ENCODE assay signal across 8 cellular contexts in the genomic region with DNA sequence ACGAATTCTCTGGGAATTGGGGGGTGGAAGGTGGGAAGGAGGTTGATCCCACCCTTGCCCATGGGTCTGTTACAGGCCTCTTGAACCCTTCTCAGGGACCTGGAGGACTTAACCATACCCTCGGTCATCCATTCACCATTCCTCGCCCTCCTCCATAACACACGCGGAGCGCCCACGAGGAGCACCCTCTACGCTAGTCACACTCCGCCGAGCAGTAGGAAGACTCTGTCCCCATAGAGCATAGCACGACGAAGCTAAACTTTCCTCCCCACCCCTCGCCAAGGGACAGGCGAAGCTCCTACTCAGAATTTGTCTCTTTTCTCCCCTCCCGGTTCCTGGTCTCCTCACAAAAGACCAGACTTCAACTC. TPM values are rescaled to one million over a fixed set of nuclear protein-coding genes. Genes with fewer than 3 reads are reported as not detected.
A peak's percentile ranks its signal among the peaks of the same experiment; 100 is the strongest.
DNase-seq lines count a peak whose midpoint lies in the region; ATAC-seq and TF ChIP-seq lines count a peak whose summit lies in the region.

No MANE protein-coding gene starts in this region.

- no peak overlapping the region for H4K91ac ChIP-seq in neuronal stem cell (ENCODE audit: low read depth, low read length, poor library complexity)

- H3K4me1 ChIP-seq in CD4-positive, CD25-positive, alpha-beta regulatory T cell (ENCODE audit: control insufficient read depth, insufficient read depth, low read length, poor library complexity, severe bottlenecking), result peaks cover 19% of the 10 kb centered on the region
- H3K4me1 ChIP-seq in OCI-LY1 (ENCODE audit: insufficient read depth, low read length, severe bottlenecking) (peaks cover 42% of the 10 kb centered on the region), endodermal cell (ENCODE audit: control insufficient read depth, insufficient read depth, low read length) (no peaks in the 10 kb centered on the region), neuronal stem cell (ENCODE audit: control insufficient read depth in 2 of 2, insufficient read depth in 1 of 2, low read depth in 1 of 2, low read length in 2 of 2) (peaks cover 0 to 9% of the 10 kb centered on the region in 2 donors)

- H3K36me3 ChIP-seq in CD4-positive, CD25-positive, alpha-beta regulatory T cell (ENCODE audit: control insufficient read depth, insufficient read depth, low read length), result no peaks in the 10 kb centered on the region
- H3K36me3 ChIP-seq in OCI-LY1 (ENCODE audit: insufficient read depth, low read length) (peaks cover 9% of the 10 kb centered on the region; the same call in 1 of the 2 replicates), endodermal cell (ENCODE audit: control insufficient read depth, insufficient read depth, low read length) (no peaks in the 10 kb centered on the region), neuronal stem cell (replicated peaks in 1 of 2; ENCODE audit: control insufficient read depth in 2 of 2, insufficient read depth in 2 of 2, low read length in 2 of 2) (no peaks in the 10 kb centered on the region)

- H3K4me1 Mint-ChIP-seq in CD4-positive, CD25-positive, alpha-beta regulatory T cell, result peaks cover 7 to 38% (median 20%) of the 10 kb centered on the region in 4 donors
- H3K4me1 Mint-ChIP-seq in endodermal cell, result peaks cover 14% of the 10 kb centered on the region

- H2AK5ac ChIP-seq in neuronal stem cell (ENCODE audit: low read depth, low read length), result peak overlapping the region; percentile 73

- peak overlapping the region; percentile 52 for H3K4me3 ChIP-seq in CD4-positive, CD25-positive, alpha-beta regulatory T cell (ENCODE audit: low read depth, low read length)
- H3K4me3 ChIP-seq in OCI-LY1 (ENCODE audit: low read depth, low read length, poor library complexity, severe bottlenecking), result peak overlapping the region; percentile 86
- H3K4me3 ChIP-seq in endodermal cell (ENCODE audit: low read length), result peak overlapping the region; percentile 82
- peak overlapping the region; percentile 89 to 98 for H3K4me3 ChIP-seq in neuronal stem cell (ENCODE audit: low read length in 2 of 2)

- H3K27me3 ChIP-seq in CD4-positive, CD25-positive, alpha-beta regulatory T cell (ENCODE audit: control insufficient read depth, insufficient read depth, low read length), result no peaks in the 10 kb centered on the region
- no peaks in the 10 kb centered on the region for H3K27me3 ChIP-seq in OCI-LY1 (ENCODE audit: insufficient read depth, low read length)
- H3K27me3 ChIP-seq in endodermal cell (ENCODE audit: control insufficient read depth, insufficient read depth, low read length, poor library complexity, severe bottlenecking), result peaks cover 17% of the 10 kb centered on the region
- peaks cover 0 to 21% (median 12%) of the 10 kb centered on the region in 3 experiments for H3K27me3 ChIP-seq in neuronal stem cell (ENCODE audit: control insufficient read depth in 3 of 3, insufficient read depth in 3 of 3, low read depth in 1 of 3, low read length in 3 of 3)

- no peak for ATAC-seq in CD4-positive, CD25-positive, alpha-beta regulatory T cell (ENCODE audit: low read depth in 2 of 2)
- ATAC-seq in esophagus mucosa (no peak), GM18498 (IDR thresholded peaks at IDR 0.05; ENCODE audit: unreplicated experiment) (no peak)

- peaks cover 37% of the 10 kb centered on the region for H3K79me2 ChIP-seq in OCI-LY1 (ENCODE audit: insufficient read depth, low read length)

- H3K79me1 ChIP-seq in neuronal stem cell (ENCODE audit: low read depth, low read length), result peaks cover 3% of the 10 kb centered on the region

- H4K8ac ChIP-seq in neuronal stem cell (ENCODE audit: low read depth, low read length), result no peak overlapping the region

- no peak overlapping the region for H3K23ac ChIP-seq in neuronal stem cell (ENCODE audit: low read depth, low read length, poor library complexity)

- WGBS in endodermal cell (ENCODE audit: insufficient coverage in 1 of 2, insufficient read length in 1 of 2), 2 experiments, result 88 to 92% methylated on average over 12 to 15 of the region's 15 CpGs
- WGBS in neuronal stem cell (ENCODE audit: extremely low coverage in 2 of 2, insufficient read length in 2 of 2, insufficient replicate concordance in 1 of 2), 2 donors, result no CpG with 5 or more reads among the region's 15 CpGs

- no peak overlapping the region for H2BK12ac ChIP-seq in neuronal stem cell (ENCODE audit: low read length)

- TF ChIP-seq CTCF in OCI-LY1 (IDR thresholded peaks at IDR 0.05; ENCODE audit: low read length) (no peak), endodermal cell (conservative IDR thresholded peaks at IDR 0.05) (no peak)

- H2BK120ac ChIP-seq in neuronal stem cell (ENCODE audit: low read depth, low read length), result no peak overlapping the region

- peak overlapping the region; percentile 89 to 93 (median 92) for H3K4me3 Mint-ChIP-seq in CD4-positive, CD25-positive, alpha-beta regulatory T cell
- H3K4me3 Mint-ChIP-seq in endodermal cell, result peak overlapping the region; percentile 71

- no peaks in the 10 kb centered on the region for H3K27me3 Mint-ChIP-seq in CD4-positive, CD25-positive, alpha-beta regulatory T cell
- H3K27me3 Mint-ChIP-seq in endodermal cell (ENCODE audit: insufficient read depth), result peaks cover 22% of the 10 kb centered on the region

- H2BK5ac ChIP-seq in neuronal stem cell (ENCODE audit: low read length), result no peak overlapping the region

- H3K9me3 ChIP-seq in CD4-positive, CD25-positive, alpha-beta regulatory T cell (ENCODE audit: control insufficient read depth in 2 of 2, low read length in 2 of 2), result no peaks in the 10 kb centered on the region
- H3K9me3 ChIP-seq in OCI-LY1 (ENCODE audit: low read length), result no peaks in the 10 kb centered on the region
- no peaks in the 10 kb centered on the region for H3K9me3 ChIP-seq in endodermal cell (ENCODE audit: control insufficient read depth, low read length)
- no peaks in the 10 kb centered on the region for H3K9me3 ChIP-seq in neuronal stem cell (replicated peaks in 1 of 2; ENCODE audit: control insufficient read depth in 2 of 2, insufficient read depth in 1 of 2, low read depth in 1 of 2, low read length in 2 of 2)

- H3K9me2 ChIP-seq in OCI-LY1 (ENCODE audit: low read depth, low read length), result no peaks in the 10 kb centered on the region

- DNase-seq in CD4-positive, CD25-positive, alpha-beta regulatory T cell, result no peak
- DNase-seq in endodermal cell (no peak), neuronal stem cell (ENCODE audit: low spot score) (no peak), NOMO-1 (lab: John Stamatoyannopoulos, UW; ENCODE audit: unreplicated experiment in 2 of 2) (no peak)
- no peak for DNase-seq in stimulated activated CD4-positive, alpha-beta T cell treated with anti-CD3 and anti-CD28 coated beads, Interleukin-4, amount 100 ng/mL, for 1 hour

- H3K18ac ChIP-seq in neuronal stem cell (ENCODE audit: low read length), result peak overlapping the region; percentile 99

- H3K9me3 Mint-ChIP-seq in CD4-positive, CD25-positive, alpha-beta regulatory T cell, result peaks cover 0 to 1% (median 0%) of the 10 kb centered on the region in 7 donors
- H3K9me3 Mint-ChIP-seq in endodermal cell, result no peaks in the 10 kb centered on the region

- no peak overlapping the region for H3K4ac ChIP-seq in neuronal stem cell (ENCODE audit: low read length)

- H2AFZ ChIP-seq in OCI-LY1 (ENCODE audit: low read length) (peak overlapping the region; percentile 33; the same call in 1 of the 2 replicates), neuronal stem cell (ENCODE audit: low read length) (peak overlapping the region; percentile 99)

- H3F3A ChIP-seq in OCI-LY1 (ENCODE audit: insufficient read depth, low read length), result no peaks in the 10 kb centered on the region

- H3K27ac ChIP-seq in CD4-positive, CD25-positive, alpha-beta regulatory T cell (ENCODE audit: insufficient read depth, low read length, poor library complexity, severe bottlenecking), result peak overlapping the region; percentile 90
- H3K27ac ChIP-seq in OCI-LY1 (ENCODE audit: low read depth, low read length, poor library complexity, severe bottlenecking), result peak overlapping the region; percentile 89
- no peak overlapping the region for H3K27ac ChIP-seq in endodermal cell (ENCODE audit: low read depth, low read length)
- H3K27ac ChIP-seq in neuronal stem cell (replicated peaks; ENCODE audit: low read length), result no peak overlapping the region

- H4K20me1 ChIP-seq in OCI-LY1 (ENCODE audit: insufficient read depth, low read length), result no peaks in the 10 kb centered on the region

- peak overlapping the region; percentile 93 to 96 (median 94) for H3K27ac Mint-ChIP-seq in CD4-positive, CD25-positive, alpha-beta regulatory T cell
- H3K27ac Mint-ChIP-seq in endodermal cell, result peak overlapping the region; percentile 86

- H3K4me2 ChIP-seq in OCI-LY1 (ENCODE audit: low read length) (peak overlapping the region; percentile 87), neuronal stem cell (ENCODE audit: insufficient read depth, low read length, poor library complexity, severe bottlenecking) (no peak overlapping the region)

- H3K9ac ChIP-seq in OCI-LY1 (ENCODE audit: low read length), result peak overlapping the region; percentile 83
- H3K9ac ChIP-seq in endodermal cell (ENCODE audit: extremely low read depth, low read length, poor library complexity, severe bottlenecking), result no peak overlapping the region
- H3K9ac ChIP-seq in neuronal stem cell (ENCODE audit: low read depth, low read length, poor library complexity), result no peak overlapping the region

- no peak overlapping the region for H3K14ac ChIP-seq in neuronal stem cell (ENCODE audit: low read length)

- H2BK15ac ChIP-seq in neuronal stem cell (ENCODE audit: low read length), result peak overlapping the region; percentile 99

- peaks cover 5% of the 10 kb centered on the region for H3K36me3 Mint-ChIP-seq in CD4-positive, CD25-positive, alpha-beta regulatory T cell
- H3K36me3 Mint-ChIP-seq in endodermal cell (ENCODE audit: low read depth), result peaks cover 3% of the 10 kb centered on the region

RNA-seq across cellular contexts. Expression of gene ITSN2, which starts 0.6 kb away (rescaled TPM):
- 115 TPM for total RNA-seq in CD4-positive, CD25-positive, alpha-beta regulatory T cell
- 10 to 100 TPM; 54.0 to 59.6 (median 57.9) TPM for polyA plus RNA-seq in CD4-positive, CD25-positive, alpha-beta regulatory T cell
- total RNA-seq in endodermal cell (10 to 100 TPM; 12.6 to 16.8 TPM), esophagus mucosa (66.5 TPM)
- polyA plus RNA-seq in endodermal cell (2013, experiment 1 of 2), result 7.1 TPM
- polyA plus RNA-seq in endodermal cell (2013, experiment 2 of 2), result 6.7 TPM
- 6.4 TPM for polyA plus RNA-seq in neuronal stem cell (2013, experiment 1 of 2)
- polyA plus RNA-seq in neuronal stem cell (2013, experiment 2 of 2), result 5.9 TPM

Comparison
In these comparisons a context has a peak if more than half of its experiments do, and no peak if none do; other contexts are left out.
1. H3K27ac ChIP-seq: peak in CD4-positive, CD25-positive, alpha-beta regulatory T cell (single experiment) and OCI-LY1 (single experiment); none in endodermal cell (single experiment) and neuronal stem cell (single experiment).
2. Peak in every context shown above with its lines, with median percentiles within 50 percentile points of each other: H3K4me3 ChIP-seq.